2 cellular contexts compared by ENCODE assay signal in genomic region chr11:65478411-65479183, GRCh38.
TF ChIP-seq lines count a peak whose summit lies in the region.

No MANE protein-coding gene starts in this region.

TF ChIP-seq in K562, 482 proteins besides CTCF, POLR2A, EP300 and RAD21 (continued from another document and continues in another):
- TF ChIP-seq GTF2F1 (IDR thresholded peaks at IDR 0.05; ENCODE audit: low read depth, low read length) (no peak), ZNF583 (CRISPR knock-in tag; IDR thresholded peaks at IDR 0.05) (0 out of 2 replicates have a peak, but pooled peaks have one; percentile 28), KAT7 (CRISPR knock-in tag; IDR thresholded peaks at IDR 0.05; ENCODE audit: borderline replicate concordance) (0 out of 2 replicates have a peak, but pooled peaks have one; percentile 78), JUND (IDR thresholded peaks at IDR 0.05; ENCODE audit: borderline replicate concordance, low read depth, low read length) (peak; percentile 52; the same call in 1 of the 2 replicates), JUND (tag; IDR thresholded peaks at IDR 0.05; ENCODE audit: borderline replicate concordance, low read depth, low read length) (no peak; the same call in 2 of the 3 replicates), MTA1 (IDR thresholded peaks at IDR 0.05; ENCODE audit: borderline replicate concordance) (no peak), ZNF77 (CRISPR knock-in tag; IDR thresholded peaks at IDR 0.05) (no peak), FUS (optimal IDR thresholded peaks at IDR 0.05; ENCODE audit: low read depth, low read length) (no peak), ZNF589 (CRISPR knock-in tag; IDR thresholded peaks at IDR 0.05; ENCODE audit: low read depth) (peak; percentile 59; the same call in 1 of the 2 replicates), HDAC8 (tag; IDR thresholded peaks at IDR 0.05) (peak; percentile 78; the same call in 1 of the 2 replicates), ESRRA (IDR thresholded peaks at IDR 0.05; ENCODE audit: borderline replicate concordance, low read depth) (peak; percentile 65; the same call in 1 of the 2 replicates), TEAD1 (CRISPR knock-in tag; IDR thresholded peaks at IDR 0.05) (peak in 1 of 2 experiments; percentile 40; a peak in 1 of 4 replicates), MAFG (tag; conservative IDR thresholded peaks at IDR 0.05) (no peak), KDM1A (IDR thresholded peaks at IDR 0.05) (peak; percentile 11 to 38; a peak in 2 of 4 replicates), KLF6 (CRISPR knock-in tag; IDR thresholded peaks at IDR 0.05; ENCODE audit: borderline replicate concordance) (0 out of 2 replicates have a peak, but pooled peaks have one; percentile 54), POLR2G (IDR thresholded peaks at IDR 0.05; ENCODE audit: low read depth, low read length) (peak; percentile 93), HMGN3 (IDR thresholded peaks at IDR 0.05; ENCODE audit: borderline replicate concordance, extremely low read depth, insufficient read length, low read depth, low read length) (peak; percentile 88), ZNF76 (CRISPR knock-in tag; IDR thresholded peaks at IDR 0.05; ENCODE audit: borderline replicate concordance) (peak; percentile 66; the same call in 1 of the 2 replicates), ZNF384 (IDR thresholded peaks at IDR 0.05; ENCODE audit: low read depth, low read length) (no peak), TAF9B (IDR thresholded peaks at IDR 0.05; ENCODE audit: partially characterized antibody) (peak; percentile 58), SIX5 (IDR thresholded peaks at IDR 0.05; ENCODE audit: borderline replicate concordance in 1 of 2, insufficient read depth in 1 of 2, low read depth in 1 of 2, low read length in 2 of 2) (no peak), CREB3 (tag; conservative IDR thresholded peaks at IDR 0.05; ENCODE audit: low read depth) (peak; percentile 21; the same call in 1 of the 2 replicates), GATAD2B (IDR thresholded peaks at IDR 0.05; ENCODE audit: borderline replicate concordance) (0 out of 2 replicates have a peak, but pooled peaks have one; percentile 44), ZBTB7A (IDR thresholded peaks at IDR 0.05; ENCODE audit: borderline replicate concordance, control insufficient read depth, low read depth, low read length) (peak; percentile 97), PHF8 (IDR thresholded peaks at IDR 0.05; ENCODE audit: borderline replicate concordance, low read length) (peak; percentile 49; the same call in 1 of the 2 replicates), DPF2 (IDR thresholded peaks at IDR 0.05) (peak; percentile 47; the same call in 1 of the 2 replicates), NONO (IDR thresholded peaks at IDR 0.05; ENCODE audit: low read depth in 2 of 2, low read length in 1 of 2) (0 out of 4 replicates have a peak, but pooled peaks of 1 of the 2 experiments have one; percentile 15), TCF3 (CRISPR knock-in tag; IDR thresholded peaks at IDR 0.05) (peak; percentile 43), TGIF2 (CRISPR knock-in tag; IDR thresholded peaks at IDR 0.05) (no peak), ZNF311 (CRISPR knock-in tag; IDR thresholded peaks at IDR 0.05) (0 out of 2 replicates have a peak, but pooled peaks have one; percentile 39), RBM22 (IDR thresholded peaks at IDR 0.05; ENCODE audit: low read depth, low read length, poor library complexity, severe bottlenecking) (peak; percentile 30), IRF2 (CRISPR knock-in tag; IDR thresholded peaks at IDR 0.05) (no peak), CBFA2T2 (conservative IDR thresholded peaks at IDR 0.05) (0 out of 2 replicates have a peak, but pooled peaks have one; percentile 30)
- TF ChIP-seq, protein P1, sequence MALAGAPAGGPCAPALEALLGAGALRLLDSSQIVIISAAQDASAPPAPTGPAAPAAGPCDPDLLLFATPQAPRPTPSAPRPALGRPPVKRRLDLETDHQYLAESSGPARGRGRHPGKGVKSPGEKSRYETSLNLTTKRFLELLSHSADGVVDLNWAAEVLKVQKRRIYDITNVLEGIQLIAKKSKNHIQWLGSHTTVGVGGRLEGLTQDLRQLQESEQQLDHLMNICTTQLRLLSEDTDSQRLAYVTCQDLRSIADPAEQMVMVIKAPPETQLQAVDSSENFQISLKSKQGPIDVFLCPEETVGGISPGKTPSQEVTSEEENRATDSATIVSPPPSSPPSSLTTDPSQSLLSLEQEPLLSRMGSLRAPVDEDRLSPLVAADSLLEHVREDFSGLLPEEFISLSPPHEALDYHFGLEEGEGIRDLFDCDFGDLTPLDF (CRISPR knock-in tag; IDR thresholded peaks at IDR 0.05), result no peak
- TF ChIP-seq, protein P2, sequence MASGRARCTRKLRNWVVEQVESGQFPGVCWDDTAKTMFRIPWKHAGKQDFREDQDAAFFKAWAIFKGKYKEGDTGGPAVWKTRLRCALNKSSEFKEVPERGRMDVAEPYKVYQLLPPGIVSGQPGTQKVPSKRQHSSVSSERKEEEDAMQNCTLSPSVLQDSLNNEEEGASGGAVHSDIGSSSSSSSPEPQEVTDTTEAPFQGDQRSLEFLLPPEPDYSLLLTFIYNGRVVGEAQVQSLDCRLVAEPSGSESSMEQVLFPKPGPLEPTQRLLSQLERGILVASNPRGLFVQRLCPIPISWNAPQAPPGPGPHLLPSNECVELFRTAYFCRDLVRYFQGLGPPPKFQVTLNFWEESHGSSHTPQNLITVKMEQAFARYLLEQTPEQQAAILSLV (tag; IDR thresholded peaks at IDR 0.05), result 0 out of 2 replicates have a peak, but pooled peaks have one; percentile 5

TF ChIP-seq in liver, 16 proteins besides CTCF, POLR2A, EP300 and RAD21:
- TF ChIP-seq, protein P3, sequence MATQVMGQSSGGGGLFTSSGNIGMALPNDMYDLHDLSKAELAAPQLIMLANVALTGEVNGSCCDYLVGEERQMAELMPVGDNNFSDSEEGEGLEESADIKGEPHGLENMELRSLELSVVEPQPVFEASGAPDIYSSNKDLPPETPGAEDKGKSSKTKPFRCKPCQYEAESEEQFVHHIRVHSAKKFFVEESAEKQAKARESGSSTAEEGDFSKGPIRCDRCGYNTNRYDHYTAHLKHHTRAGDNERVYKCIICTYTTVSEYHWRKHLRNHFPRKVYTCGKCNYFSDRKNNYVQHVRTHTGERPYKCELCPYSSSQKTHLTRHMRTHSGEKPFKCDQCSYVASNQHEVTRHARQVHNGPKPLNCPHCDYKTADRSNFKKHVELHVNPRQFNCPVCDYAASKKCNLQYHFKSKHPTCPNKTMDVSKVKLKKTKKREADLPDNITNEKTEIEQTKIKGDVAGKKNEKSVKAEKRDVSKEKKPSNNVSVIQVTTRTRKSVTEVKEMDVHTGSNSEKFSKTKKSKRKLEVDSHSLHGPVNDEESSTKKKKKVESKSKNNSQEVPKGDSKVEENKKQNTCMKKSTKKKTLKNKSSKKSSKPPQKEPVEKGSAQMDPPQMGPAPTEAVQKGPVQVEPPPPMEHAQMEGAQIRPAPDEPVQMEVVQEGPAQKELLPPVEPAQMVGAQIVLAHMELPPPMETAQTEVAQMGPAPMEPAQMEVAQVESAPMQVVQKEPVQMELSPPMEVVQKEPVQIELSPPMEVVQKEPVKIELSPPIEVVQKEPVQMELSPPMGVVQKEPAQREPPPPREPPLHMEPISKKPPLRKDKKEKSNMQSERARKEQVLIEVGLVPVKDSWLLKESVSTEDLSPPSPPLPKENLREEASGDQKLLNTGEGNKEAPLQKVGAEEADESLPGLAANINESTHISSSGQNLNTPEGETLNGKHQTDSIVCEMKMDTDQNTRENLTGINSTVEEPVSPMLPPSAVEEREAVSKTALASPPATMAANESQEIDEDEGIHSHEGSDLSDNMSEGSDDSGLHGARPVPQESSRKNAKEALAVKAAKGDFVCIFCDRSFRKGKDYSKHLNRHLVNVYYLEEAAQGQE (IDR thresholded peaks at IDR 0.05), result no peak
- TF ChIP-seq RXRA (IDR thresholded peaks at IDR 0.05), result peak in 1 of 2 donors; percentile 5
- TF ChIP-seq, protein P4, sequence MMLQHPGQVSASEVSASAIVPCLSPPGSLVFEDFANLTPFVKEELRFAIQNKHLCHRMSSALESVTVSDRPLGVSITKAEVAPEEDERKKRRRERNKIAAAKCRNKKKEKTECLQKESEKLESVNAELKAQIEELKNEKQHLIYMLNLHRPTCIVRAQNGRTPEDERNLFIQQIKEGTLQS (IDR thresholded peaks at IDR 0.05), result no peak
- TF ChIP-seq JUND (IDR thresholded peaks at IDR 0.05), result no peak
- TF ChIP-seq FOXA1 (IDR thresholded peaks at IDR 0.05), result no peak
- TF ChIP-seq HNF4G (IDR thresholded peaks at IDR 0.05), result no peak
- no peak for TF ChIP-seq GABPA (IDR thresholded peaks at IDR 0.05 in 1 of 2, conservative IDR thresholded peaks at IDR 0.05 in 1 of 2)
TF ChIP-seq in liver: peak in this region for 1.
